In the genomic region with DNA sequence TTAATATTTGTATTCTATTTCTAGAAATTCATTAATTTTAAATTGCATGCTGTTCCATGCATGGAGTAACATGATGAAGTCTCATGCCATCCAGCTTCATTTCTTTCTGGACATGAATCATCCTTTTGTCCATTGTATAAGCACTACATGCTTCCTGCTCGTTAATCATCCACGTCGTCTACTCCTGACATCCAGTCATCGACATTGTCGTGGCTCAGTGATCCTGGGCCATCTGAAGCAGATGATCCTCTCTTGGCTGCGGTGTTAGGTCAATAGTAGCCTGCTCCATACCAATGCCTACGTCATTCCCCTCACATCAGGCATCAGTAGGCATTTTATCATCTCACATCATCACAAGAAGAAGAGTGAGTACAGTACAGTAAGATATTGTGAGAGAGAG, we compare ENCODE assay signal across 23 cellular contexts.
"Had no signal": no experiment of that assay in that cellular context is flagged by ENCODE, and none has a peak within 500 bp of the region (broad histone marks: within the 10 kb centered on the region; RNA-seq: fewer than 3 reads in every experiment).

No MANE protein-coding gene starts in this region.

- H3K9me3 Mint-ChIP-seq: activated CD4-positive, alpha-beta T cell treated with anti-CD3 and anti-CD28 coated beads, Interleukin-2, amount 10 ng/mL, durations not matched to agents 7 days and 5 days; activated CD8-positive, alpha-beta T cell treated with anti-CD3 and anti-CD28 coated beads for 36 hours; activated T-helper 1 cell treated with anti-CD3 and anti-CD28 coated beads, Interleukin-12 subunit alpha, Interleukin-12 subunit beta, Interleukin-2, Interleukin-4 antibody, amounts not matched to agents 30 ng/mL and 10 ng/mL and 1 ng/mL, durations not matched to agents 14 hours and 24 hours and 36 hours had no signal

- ATAC-seq: activated CD4-positive, CD25-positive, alpha-beta regulatory T cell treated with anti-CD3 and anti-CD28 coated beads, Interleukin-2, amount 50 U/mL, for 24 hours; activated CD8-positive, alpha-beta memory T cell treated with anti-CD3 and anti-CD28 coated beads, Interleukin-2, amount 10 ng/mL, durations not matched to agents 7 days and 5 days; activated CD8-positive, alpha-beta T cell treated with anti-CD3 and anti-CD28 coated beads for 36 hours; foreskin keratinocyte; left cardiac atrium; natural killer cell treated with Interleukin-12 subunit alpha and Interleukin-12 subunit beta and Interleukin-15 and Interleukin-18, amount 100 ng/mL, for 72 hours; right cardiac atrium; stimulated activated naive CD8-positive, alpha-beta T cell treated with anti-CD3 and anti-CD28 coated beads, Interleukin-15, Interleukin-2, amounts not matched to agents 100 U/mL and 50 U/mL, for 24 hours; upper lobe of right lung had no signal

- H3K27ac Mint-ChIP-seq: activated CD4-positive, alpha-beta T cell treated with anti-CD3 and anti-CD28 coated beads, Interleukin-2, amount 10 ng/mL, durations not matched to agents 7 days and 5 days; activated CD8-positive, alpha-beta memory T cell treated with anti-CD3 and anti-CD28 coated beads, Interleukin-2, amount 10 ng/mL, durations not matched to agents 7 days and 5 days; activated CD8-positive, alpha-beta T cell treated with anti-CD3 and anti-CD28 coated beads for 36 hours; activated naive CD4-positive, alpha-beta T cell treated with anti-CD3 and anti-CD28 coated beads, Interleukin-2, amount 50 U/mL, for 24 hours; activated T-helper 1 cell treated with anti-CD3 and anti-CD28 coated beads, Interleukin-12 subunit alpha, Interleukin-12 subunit beta, Interleukin-2, Interleukin-4 antibody, amounts not matched to agents 30 ng/mL and 10 ng/mL and 1 ng/mL, durations not matched to agents 14 hours and 24 hours and 36 hours; memory B cell; natural killer cell treated with Interleukin-12 subunit alpha and Interleukin-12 subunit beta and Interleukin-15 and Interleukin-18, amount 100 ng/mL, for 72 hours had no signal

- H3K4me1 Mint-ChIP-seq: activated CD4-positive, alpha-beta T cell treated with anti-CD3 and anti-CD28 coated beads, Interleukin-2, amount 10 ng/mL, durations not matched to agents 7 days and 5 days; activated CD8-positive, alpha-beta memory T cell treated with anti-CD3 and anti-CD28 coated beads, Interleukin-2, amount 10 ng/mL, durations not matched to agents 7 days and 5 days; activated naive CD4-positive, alpha-beta T cell treated with anti-CD3 and anti-CD28 coated beads, Interleukin-2, amount 50 U/mL, for 24 hours; central memory CD8-positive, alpha-beta T cell; memory B cell had no signal

- H3K4me3 Mint-ChIP-seq: activated CD4-positive, alpha-beta T cell treated with anti-CD3 and anti-CD28 coated beads, Interleukin-2, amount 10 ng/mL, durations not matched to agents 7 days and 5 days; activated CD8-positive, alpha-beta memory T cell treated with anti-CD3 and anti-CD28 coated beads, Interleukin-2, amount 10 ng/mL, durations not matched to agents 7 days and 5 days; activated CD8-positive, alpha-beta T cell treated with anti-CD3 and anti-CD28 coated beads for 36 hours; activated naive CD4-positive, alpha-beta T cell treated with anti-CD3 and anti-CD28 coated beads, Interleukin-2, amount 50 U/mL, for 24 hours; activated T-helper 1 cell treated with anti-CD3 and anti-CD28 coated beads, Interleukin-12 subunit alpha, Interleukin-12 subunit beta, Interleukin-2, Interleukin-4 antibody, amounts not matched to agents 30 ng/mL and 10 ng/mL and 1 ng/mL, durations not matched to agents 14 hours and 24 hours and 36 hours; central memory CD8-positive, alpha-beta T cell; memory B cell; natural killer cell treated with Interleukin-12 subunit alpha and Interleukin-12 subunit beta and Interleukin-15 and Interleukin-18, amount 100 ng/mL, for 72 hours had no signal

- H3K36me3 Mint-ChIP-seq: activated CD8-positive, alpha-beta memory T cell treated with anti-CD3 and anti-CD28 coated beads, Interleukin-2, amount 10 ng/mL, durations not matched to agents 7 days and 5 days; activated naive CD4-positive, alpha-beta T cell treated with anti-CD3 and anti-CD28 coated beads, Interleukin-2, amount 50 U/mL, for 24 hours; memory B cell; natural killer cell treated with Interleukin-12 subunit alpha and Interleukin-12 subunit beta and Interleukin-15 and Interleukin-18, amount 100 ng/mL, for 72 hours had no signal

- H3K27me3 Mint-ChIP-seq: activated CD4-positive, alpha-beta T cell treated with anti-CD3 and anti-CD28 coated beads, Interleukin-2, amount 10 ng/mL, durations not matched to agents 7 days and 5 days; activated CD8-positive, alpha-beta memory T cell treated with anti-CD3 and anti-CD28 coated beads, Interleukin-2, amount 10 ng/mL, durations not matched to agents 7 days and 5 days; activated CD8-positive, alpha-beta T cell treated with anti-CD3 and anti-CD28 coated beads for 36 hours; central memory CD8-positive, alpha-beta T cell; natural killer cell treated with Interleukin-12 subunit alpha and Interleukin-12 subunit beta and Interleukin-15 and Interleukin-18, amount 100 ng/mL, for 72 hours had no signal

- DNase-seq: activated CD4-positive, alpha-beta T cell treated with anti-CD3 and anti-CD28 coated beads, Interleukin-2, amount 10 ng/mL, durations not matched to agents 7 days and 5 days; activated CD8-positive, alpha-beta memory T cell treated with anti-CD3 and anti-CD28 coated beads, Interleukin-2, amount 10 ng/mL, durations not matched to agents 7 days and 5 days; activated CD8-positive, alpha-beta T cell treated with anti-CD3 and anti-CD28 coated beads for 36 hours; activated gamma-delta T cell treated with Interleukin-2 at 50 U/mL for 16 hours; activated T-cell treated with anti-CD3 and anti-CD28 coated beads for 4 hours; brain microvascular endothelial cell; effector memory CD4-positive, alpha-beta T cell; foreskin keratinocyte; glutamatergic neuron; left cardiac atrium; right cardiac atrium; stimulated activated CD4-positive, alpha-beta T cell treated with anti-CD3 and anti-CD28 coated beads, Interleukin-12 subunit alpha, Interleukin-12 subunit beta, amount 100 ng/mL, for 4 hours; stimulated activated CD4-positive, alpha-beta T cell treated with anti-CD3 and anti-CD28 coated beads, Interleukin-4, amount 100 ng/mL, for 4 hours; stimulated activated naive CD8-positive, alpha-beta T cell treated with anti-CD3 and anti-CD28 coated beads, Interleukin-15, Interleukin-2, amounts not matched to agents 100 U/mL and 50 U/mL, for 24 hours; substantia nigra; thyroid gland; upper lobe of right lung had no signal
